ENCODE assay signal across 8 cellular contexts in genomic region chr5:65925094-65925600, GRCh38. TPM values are rescaled to one million over a fixed set of nuclear protein-coding genes. Genes with fewer than 3 reads are reported as not detected.
A peak's percentile ranks its signal among the peaks of the same experiment; 100 is the strongest.
DNase-seq lines count a peak whose midpoint lies in the region; ATAC-seq, FAIRE-seq and TF ChIP-seq lines count a peak whose summit lies in the region.

No MANE protein-coding gene starts in this region.

- ATAC-seq in HG02571 (IDR thresholded peaks at IDR 0.05; ENCODE audit: unreplicated experiment), result peak; percentile 54

- in situ Hi-C loops in astrocyte of the spinal cord (cut with HindIII; ENCODE audit: low sequenced_read_pairs), result no loop called here

- peak; percentile 76 for TF ChIP-seq POLR2A in GM12892 (IDR thresholded peaks at IDR 0.05; ENCODE audit: low read depth, low read length)

- DNase-seq in GM12892 (ENCODE audit: insufficient read length) (peak; percentile 58), NCI-H1092 treated with DMSO at 0.1 percent for 48 hours (lab: John Stamatoyannopoulos, UW) (peak; percentile 71), T-helper 9 cell (peak; percentile 62), astrocyte of the spinal cord (ENCODE audit: low read depth, low spot score) (peak; percentile 81), NCI-H446 treated with DMSO at 0.1 percent for 48 hours (lab: John Stamatoyannopoulos, UW) (no peak)

- TF ChIP-seq CTCF in astrocyte of the spinal cord (IDR thresholded peaks at IDR 0.05; ENCODE audit: low read depth, low read length), result no peak

- H3K27ac ChIP-seq in skin epidermis, result peak overlapping the region; percentile 82 to 100 (median 99)

- FAIRE-seq in GM12892 (lab: Jason Lieb, UNC), result no peak

- H3K4me3 ChIP-seq in astrocyte of the spinal cord (ENCODE audit: low read depth, low read length), result peak overlapping the region; percentile 53
- peak overlapping the region; percentile 81 for H3K4me3 ChIP-seq in iPS-11a (ENCODE audit: low read depth, low read length)
- H3K4me3 ChIP-seq in skin epidermis, result peak overlapping the region; percentile 56 to 98 (median 67)

RNA-seq across cellular contexts. Expression of gene ERBIN, which starts 1.2 kb away (rescaled TPM):
- 40.0 TPM for polyA plus RNA-seq in GM12892 (2012; ENCODE audit: missing spikeins)
